ENCODE assay signal across 22 cellular contexts in genomic region chr3:135368781-135369180, GRCh38.
DNase-seq lines count a peak whose midpoint lies in the region; ATAC-seq and TF ChIP-seq lines count a peak whose summit lies in the region.
"Had no signal": no experiment of that assay in that cellular context is flagged by ENCODE, and none has a peak within 500 bp of the region (broad histone marks: within the 10 kb centered on the region; RNA-seq: fewer than 3 reads in every experiment).

No MANE protein-coding gene starts in this region.

- H3K36me3 Mint-ChIP-seq in osteocyte (ENCODE audit: unreplicated experiment): no peaks in the 10 kb centered on the region
- H3K36me3 Mint-ChIP-seq: CD14-positive monocyte; CD4-positive, alpha-beta memory T cell; CD4-positive, CD25-positive, alpha-beta regulatory T cell; CD8-positive, alpha-beta memory T cell had no signal

- H3K36me3 ChIP-seq in esophagus muscularis mucosa: no peaks in the 10 kb centered on the region
- H3K36me3 ChIP-seq: BE2C, BLaER1 had no signal

- no peak overlapping the region for H3K4me3 Mint-ChIP-seq in osteocyte (ENCODE audit: unreplicated experiment)
- H3K4me3 Mint-ChIP-seq: CD14-positive monocyte; CD4-positive, alpha-beta memory T cell; CD4-positive, CD25-positive, alpha-beta regulatory T cell; CD8-positive, alpha-beta memory T cell had no signal

- no peaks in the 10 kb centered on the region for H3K4me1 Mint-ChIP-seq in osteocyte (ENCODE audit: unreplicated experiment)
- H3K4me1 Mint-ChIP-seq: CD14-positive monocyte; CD4-positive, alpha-beta memory T cell; CD4-positive, CD25-positive, alpha-beta regulatory T cell; CD8-positive, alpha-beta memory T cell had no signal

- H3K4me1 ChIP-seq in esophagus muscularis mucosa: no peaks in the 10 kb centered on the region
- H3K4me1 ChIP-seq: BE2C, BLaER1 had no signal

- no peak overlapping the region for H3K27ac ChIP-seq in esophagus muscularis mucosa (replicated peaks in 1 of 4)
- H3K27ac ChIP-seq: BLaER1 had no signal

- no peak for TF ChIP-seq POLR2A in esophagus muscularis mucosa (IDR thresholded peaks at IDR 0.05; ENCODE audit: low read depth)

- H3K9me3 Mint-ChIP-seq in osteocyte (ENCODE audit: unreplicated experiment): no peaks in the 10 kb centered on the region

- no peaks in the 10 kb centered on the region for H3K27me3 ChIP-seq in esophagus muscularis mucosa
- H3K27me3 ChIP-seq: BLaER1 had no signal

- DNase-seq in esophagus muscularis mucosa (ENCODE audit: extremely low spot score): peak; percentile 5
- peak; percentile 6 for DNase-seq in osteocyte (ENCODE audit: extremely low spot score, unreplicated experiment)
- no peak for DNase-seq in NOMO-1 treated with dmso at 0.1 percent for 144 hours (lab: John Stamatoyannopoulos, UW; ENCODE audit: unreplicated experiment)
- no peak for DNase-seq in hepatic stellate cell (ENCODE audit: low spot score)
- DNase-seq: 8988T; ACHN; BE2C; C1 segment of cervical spinal cord; CD4-positive, alpha-beta memory T cell; CD4-positive, CD25-positive, alpha-beta regulatory T cell; CD8-positive, alpha-beta memory T cell; COR-L47; DMS 273 treated with DMSO at 0.1 percent for 48 hours; DMS153; DMS53; DMS79; DND-41; EL had no signal

- H3K4me3 ChIP-seq in esophagus muscularis mucosa: no peak overlapping the region
- H3K4me3 ChIP-seq: BLaER1, GM12878 had no signal

- no peak overlapping the region for H3K27ac Mint-ChIP-seq in osteocyte (ENCODE audit: unreplicated experiment)
- H3K27ac Mint-ChIP-seq: CD14-positive monocyte; CD4-positive, alpha-beta memory T cell; CD4-positive, CD25-positive, alpha-beta regulatory T cell; CD8-positive, alpha-beta memory T cell had no signal

- no peaks in the 10 kb centered on the region for H3K27me3 Mint-ChIP-seq in osteocyte (ENCODE audit: unreplicated experiment)
- H3K27me3 Mint-ChIP-seq: CD4-positive, alpha-beta memory T cell; CD4-positive, CD25-positive, alpha-beta regulatory T cell; CD8-positive, alpha-beta memory T cell had no signal

- intact Hi-C loops in esophagus muscularis mucosa (cut with DNase I): no loop called here

- TF ChIP-seq CTCF in esophagus muscularis mucosa (IDR thresholded peaks at IDR 0.05) (no peak), osteocyte (IDR thresholded peaks at IDR 0.05) (no peak)

- 89% methylated on average over 3 of the region's 3 CpGs for WGBS in esophagus muscularis mucosa

- TF ChIP-seq EP300 in esophagus muscularis mucosa (IDR thresholded peaks at IDR 0.05): no peak

- ATAC-seq in GM19467 (IDR thresholded peaks at IDR 0.05; ENCODE audit: unreplicated experiment): no peak
- ATAC-seq: GM12878 had no signal

- no peaks in the 10 kb centered on the region for H3K9me3 ChIP-seq in esophagus muscularis mucosa
- H3K9me3 ChIP-seq: BE2C, BLaER1 had no signal

Comparison
In these comparisons a context has a peak if more than half of its experiments do, and no peak if none do; other contexts are left out.
1. DNase-seq: peak in esophagus muscularis mucosa (single experiment) and osteocyte (single experiment); none in NOMO-1 treated with dmso at 0.1 percent for 144 hours (single experiment) and hepatic stellate cell (single experiment).